Comparison of ENCODE assay signal across 8 cellular contexts in the genomic region with DNA sequence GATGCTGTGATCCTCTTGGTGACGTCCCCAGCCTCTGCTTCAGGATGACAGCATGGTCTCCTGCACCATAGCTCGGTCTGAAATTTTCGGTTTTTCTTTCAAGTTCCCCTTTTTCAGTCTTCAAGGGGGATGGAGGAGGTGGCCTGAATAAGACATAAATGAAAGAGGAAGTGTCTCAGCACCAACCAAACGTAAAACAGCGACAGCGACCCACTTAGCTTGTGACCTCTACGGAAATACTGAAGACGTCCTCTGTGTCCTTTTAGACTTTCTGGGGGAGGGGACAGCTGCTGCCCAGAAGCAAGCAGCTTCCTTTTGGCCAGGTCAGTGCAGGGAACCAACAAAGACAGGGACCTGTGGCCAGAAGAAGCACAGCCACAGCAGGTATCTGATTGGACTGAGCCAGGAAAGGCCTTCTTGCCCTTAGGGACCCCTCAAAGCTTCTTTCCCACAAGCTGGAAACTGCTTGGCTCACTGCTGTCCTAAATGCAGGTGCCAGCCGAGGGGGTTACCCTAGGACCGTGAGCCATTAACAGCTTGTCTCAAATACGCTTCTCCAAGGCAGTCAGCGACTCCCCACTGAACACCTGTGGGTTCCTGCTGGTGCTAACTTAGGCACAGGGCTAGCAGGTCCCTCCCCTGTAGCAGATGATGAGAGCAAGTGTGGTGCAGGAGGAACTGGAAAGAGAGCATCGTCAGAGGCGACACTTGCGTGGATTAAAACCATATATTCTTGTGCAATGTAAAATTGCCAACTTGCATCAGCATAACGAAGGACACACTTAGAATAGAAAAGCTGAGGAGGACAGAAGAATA.
DNase-seq lines count a peak whose midpoint lies in the region; ATAC-seq lines count a peak whose summit lies in the region.
"Not testable (repeated sequence)": the region's sequence is repeated elsewhere in the genome, so short reads cannot be mapped to it uniquely, and the experiment has no call there.

No MANE protein-coding gene starts in this region.

- DNase-seq in activated T-helper 2 cell treated with anti-CD3 and anti-CD28 coated beads, Interferon-gamma antibody, Interleukin-2, Interleukin-4, amounts not matched to agents 10 μg/mL and 5 μg/mL and 100 μg/mL, durations not matched to agents 14 hours and 24 hours and 36 hours (ENCODE audit: low spot score) = peak; percentile 74
- not testable (repeated sequence) for DNase-seq in Right ventricle myocardium inferior (ENCODE audit: missing footprints)
- DNase-seq in posterior vena cava (ENCODE audit: low spot score) = peak; percentile 83

- peak overlapping the region; percentile 96 for H3K27ac ChIP-seq in thymus (ENCODE audit: low read depth)

- ATAC-seq in GM18498 (IDR thresholded peaks at IDR 0.05; ENCODE audit: unreplicated experiment) = peak; percentile 90
- peak; percentile 79 for ATAC-seq in GM21576 (IDR thresholded peaks at IDR 0.05; ENCODE audit: unreplicated experiment)
- peak; percentile 74 for ATAC-seq in HG03469 (IDR thresholded peaks at IDR 0.05; ENCODE audit: unreplicated experiment)
- ATAC-seq in Right ventricle myocardium inferior = peak; percentile 23

- not testable (repeated sequence) for H3K27me3 ChIP-seq in thymus (ENCODE audit: control insufficient read depth, insufficient read depth)

- H3K4me1 Mint-ChIP-seq in T-helper 1 cell treated with Interleukin-12 subunit alpha and Interleukin-12 subunit beta and Interleukin-4 antibody, amounts not matched to agents 30 μg/mL and 1 μg/mL, for 36 hours (ENCODE audit: low read depth) = peaks cover 40% of the 10 kb centered on the region
- H3K4me1 Mint-ChIP-seq in activated T-helper 2 cell treated with anti-CD3 and anti-CD28 coated beads, Interferon-gamma antibody, Interleukin-2, Interleukin-4, amounts not matched to agents 10 μg/mL and 5 μg/mL and 100 μg/mL, durations not matched to agents 14 hours and 24 hours and 36 hours (ENCODE audit: low read depth) = peaks cover 50% of the 10 kb centered on the region

- not testable (repeated sequence) for H3K27me3 Mint-ChIP-seq in T-helper 1 cell treated with Interleukin-12 subunit alpha and Interleukin-12 subunit beta and Interleukin-4 antibody, amounts not matched to agents 30 μg/mL and 1 μg/mL, for 36 hours (ENCODE audit: low read depth); activated T-helper 2 cell treated with anti-CD3 and anti-CD28 coated beads, Interferon-gamma antibody, Interleukin-2, Interleukin-4, amounts not matched to agents 10 μg/mL and 5 μg/mL and 100 μg/mL, durations not matched to agents 14 hours and 24 hours and 36 hours (ENCODE audit: low read depth)

- H3K4me3 ChIP-seq in thymus (ENCODE audit: low read length) = peak overlapping the region; percentile 40

- not testable (repeated sequence) for H3K36me3 Mint-ChIP-seq in T-helper 1 cell treated with Interleukin-12 subunit alpha and Interleukin-12 subunit beta and Interleukin-4 antibody, amounts not matched to agents 30 μg/mL and 1 μg/mL, for 36 hours (ENCODE audit: low read depth)
- peaks cover 17% of the 10 kb centered on the region for H3K36me3 Mint-ChIP-seq in activated T-helper 2 cell treated with anti-CD3 and anti-CD28 coated beads, Interferon-gamma antibody, Interleukin-2, Interleukin-4, amounts not matched to agents 10 μg/mL and 5 μg/mL and 100 μg/mL, durations not matched to agents 14 hours and 24 hours and 36 hours (ENCODE audit: low read depth)

- intact Hi-C loops in activated T-helper 2 cell treated with anti-CD3 and anti-CD28 coated beads, Interferon-gamma antibody, Interleukin-2, Interleukin-4, amounts not matched to agents 10 μg/mL and 5 μg/mL and 100 μg/mL, durations not matched to agents 14 hours and 24 hours and 36 hours (cut with micrococcal nuclease) = loop anchor here (1.0 to 2.0 kb wide), 4 partner anchors 11 to 71 kb away; partner anchors contain the start of gene GNA13
- intact Hi-C loops in Right ventricle myocardium inferior (cut with DNase I); posterior vena cava (cut with DNase I): not testable (repeated sequence)

- H3K4me1 ChIP-seq in thymus (ENCODE audit: control insufficient read depth, insufficient read depth, low read length) = peaks cover 14% of the 10 kb centered on the region

- not testable (repeated sequence) for H3K9me3 Mint-ChIP-seq in T-helper 1 cell treated with Interleukin-12 subunit alpha and Interleukin-12 subunit beta and Interleukin-4 antibody, amounts not matched to agents 30 μg/mL and 1 μg/mL, for 36 hours; activated T-helper 2 cell treated with anti-CD3 and anti-CD28 coated beads, Interferon-gamma antibody, Interleukin-2, Interleukin-4, amounts not matched to agents 10 μg/mL and 5 μg/mL and 100 μg/mL, durations not matched to agents 14 hours and 24 hours and 36 hours

- peak overlapping the region; percentile 98 for H3K27ac Mint-ChIP-seq in T-helper 1 cell treated with Interleukin-12 subunit alpha and Interleukin-12 subunit beta and Interleukin-4 antibody, amounts not matched to agents 30 μg/mL and 1 μg/mL, for 36 hours
- peak overlapping the region; percentile 99 for H3K27ac Mint-ChIP-seq in activated T-helper 2 cell treated with anti-CD3 and anti-CD28 coated beads, Interferon-gamma antibody, Interleukin-2, Interleukin-4, amounts not matched to agents 10 μg/mL and 5 μg/mL and 100 μg/mL, durations not matched to agents 14 hours and 24 hours and 36 hours

- not testable (repeated sequence) for H3K9me3 ChIP-seq in thymus (ENCODE audit: control insufficient read depth)

- 5% methylated on average over 16 of the region's 16 CpGs for WGBS in thymus

- peak overlapping the region; percentile 77 for H3K4me3 Mint-ChIP-seq in T-helper 1 cell treated with Interleukin-12 subunit alpha and Interleukin-12 subunit beta and Interleukin-4 antibody, amounts not matched to agents 30 μg/mL and 1 μg/mL, for 36 hours
- H3K4me3 Mint-ChIP-seq in activated T-helper 2 cell treated with anti-CD3 and anti-CD28 coated beads, Interferon-gamma antibody, Interleukin-2, Interleukin-4, amounts not matched to agents 10 μg/mL and 5 μg/mL and 100 μg/mL, durations not matched to agents 14 hours and 24 hours and 36 hours (ENCODE audit: low read depth) = peak overlapping the region; percentile 79

- not testable (repeated sequence) for H3K36me3 ChIP-seq in thymus (ENCODE audit: control insufficient read depth, insufficient read depth)

Comparison
In these comparisons a context has a peak if more than half of its experiments do, and no peak if none do; other contexts are left out.
1. ATAC-seq: peak in every context shown above with its lines; median percentile 90 in GM18498; 79 in GM21576; 74 in HG03469; 23 in Right ventricle myocardium inferior.